ENCODE assay signal across 14 cellular contexts in genomic region chr11:130858215-130858614, GRCh38. TPM values are rescaled to one million over a fixed set of nuclear protein-coding genes. Genes with fewer than 3 reads are reported as not detected.
A peak's percentile ranks its signal among the peaks of the same experiment; 100 is the strongest.
DNase-seq lines count a peak whose midpoint lies in the region; ATAC-seq, FAIRE-seq and TF ChIP-seq lines count a peak whose summit lies in the region.
"Had no signal": no experiment of that assay in that cellular context is flagged by ENCODE, and none has a peak within 500 bp of the region (broad histone marks: within the 10 kb centered on the region; RNA-seq: fewer than 3 reads in every experiment).

No MANE protein-coding gene starts in this region.

- H3K4me1 ChIP-seq in A549 (0 out of 3 replicates have a peak, but pooled peaks cover 2% of the 10 kb centered on the region), GM23338 (ENCODE audit: insufficient read depth) (no peaks in the 10 kb centered on the region; the same call in 1 of the 2 replicates), body of pancreas (peaks cover 6% of the 10 kb centered on the region), uterus (no peaks in the 10 kb centered on the region), PC-9 (replicated peaks; ENCODE audit: insufficient read depth) (no peaks in the 10 kb centered on the region)

- H4K20me1 ChIP-seq in GM23338 (replicated peaks; ENCODE audit: insufficient read depth) (no peaks in the 10 kb centered on the region), PC-9 (ENCODE audit: insufficient read depth) (no peaks in the 10 kb centered on the region)

- TF ChIP-seq EP300 in A549 (IDR thresholded peaks at IDR 0.05): no peak

- peaks cover 7% of the 10 kb centered on the region; the same call in 2 of the 3 replicates for H3K9me3 Mint-ChIP-seq in GM23338
- peaks cover 2% of the 10 kb centered on the region for H3K9me3 Mint-ChIP-seq in stimulated activated memory B cell treated with anti-CD40 and anti-IgM and Interleukin-4, amounts not matched to agents 10 μg/mL and 1 μg/mL and 100 μg/mL, for 72 hours

- peaks cover 17% of the 10 kb centered on the region for H3K27me3 Mint-ChIP-seq in GM23338 (ENCODE audit: insufficient read depth, low read depth, poor library complexity)
- no peaks in the 10 kb centered on the region for H3K27me3 Mint-ChIP-seq in stimulated activated memory B cell treated with anti-CD40 and anti-IgM and Interleukin-4, amounts not matched to agents 10 μg/mL and 1 μg/mL and 100 μg/mL, for 72 hours

- no peak for ATAC-seq in A549
- no peak for ATAC-seq in GM23338
- peak; percentile 67 for ATAC-seq in body of pancreas
- ATAC-seq in GM18502 (IDR thresholded peaks at IDR 0.05; ENCODE audit: poor library complexity, unreplicated experiment): no peak
- no peak for ATAC-seq in stimulated activated memory B cell treated with anti-CD40 and anti-IgM and Interleukin-4, amounts not matched to agents 10 μg/mL and 1 μg/mL and 100 μg/mL, for 72 hours
- ATAC-seq: T-cell had no signal

- FAIRE-seq in A549 (lab: Jason Lieb, UNC): no peak
- FAIRE-seq: islet of Langerhans had no signal

- no TSS peak for BruUV-seq in PC-9 (replicated peaks; lab: Mats Ljungman, UMichigan)

- TF ChIP-seq POLR2A in A549 (IDR thresholded peaks at IDR 0.05; ENCODE audit: low read length) (no peak), body of pancreas (IDR thresholded peaks at IDR 0.05) (no peak), uterus (IDR thresholded peaks at IDR 0.05) (no peak)

- CTCF ChIA-PET in A549 (lab: Yijun Ruan, JAX) (interaction anchor here (1.0 to 29.8 kb wide), 5 partner anchors 9 to 422 kb away, joined by 3 to 732 read pairs (median 4); partner anchors contain the start of genes ADAMTS15 and ADAMTS8), PC-9 (lab: Charles Lee) (no interaction called here)

- peaks cover 6% of the 10 kb centered on the region; the same call in 2 of the 3 replicates for H3K4me1 Mint-ChIP-seq in GM23338
- H3K4me1 Mint-ChIP-seq in stimulated activated memory B cell treated with anti-CD40 and anti-IgM and Interleukin-4, amounts not matched to agents 10 μg/mL and 1 μg/mL and 100 μg/mL, for 72 hours: peaks cover 33% of the 10 kb centered on the region

- POLR2A ChIA-PET in A549 (lab: Yijun Ruan, JAX): no interaction called here
- POLR2A ChIA-PET in PC-9 (lab: Charles Lee; ENCODE audit: unreplicated experiment): no interaction called here

- H3K36me3 ChIP-seq in GM23338 (ENCODE audit: insufficient read depth) (no peaks in the 10 kb centered on the region), body of pancreas (replicated peaks in 1 of 2; ENCODE audit: insufficient read depth in 1 of 2, low read depth in 2 of 2) (no peaks in the 10 kb centered on the region), uterus (no peaks in the 10 kb centered on the region), PC-9 (ENCODE audit: low read depth) (no peaks in the 10 kb centered on the region)
- H3K36me3 ChIP-seq: Peyer's patch had no signal

- WGBS in A549 (ENCODE audit: missing lambda C conversion rate): 88% methylated on average over 2 of the region's 2 CpGs
- 45 to 69% methylated on average over 2 of the region's 2 CpGs for WGBS in body of pancreas, 2 donors

- H3K9me3 ChIP-seq in A549: no peaks in the 10 kb centered on the region
- H3K9me3 ChIP-seq in body of pancreas: no peaks in the 10 kb centered on the region
- no peaks in the 10 kb centered on the region for H3K9me3 ChIP-seq in uterus
- no peaks in the 10 kb centered on the region for H3K9me3 ChIP-seq in PC-9 (ENCODE audit: insufficient read depth, low read depth)
- H3K9me3 ChIP-seq: Peyer's patch had no signal

- DNase-seq in A549 (ENCODE audit: low read depth in 1 of 2, low spot score in 1 of 2): peak in 1 of 2 experiments; percentile 24
- peak; percentile 14 for DNase-seq in GM23338 (ENCODE audit: low spot score)
- DNase-seq in NCI-H226: peak; percentile 30
- peak; percentile 28 to 74 (median 53) for DNase-seq in body of pancreas
- DNase-seq in uterus: no peak
- DNase-seq in PC-9: no peak
- DNase-seq: activated naive CD4-positive, alpha-beta T cell; MV-4-11; Peyer's patch; T-cell had no signal

- TF ChIP-seq CTCF in A549 (IDR thresholded peaks at IDR 0.05): no peak
- no peak for TF ChIP-seq CTCF in GM23338 (conservative IDR thresholded peaks at IDR 0.05; ENCODE audit: low read depth in 2 of 2)
- no peak for TF ChIP-seq CTCF in body of pancreas (IDR thresholded peaks at IDR 0.05)
- no peak for TF ChIP-seq CTCF in uterus (IDR thresholded peaks at IDR 0.05)
- TF ChIP-seq CTCF in PC-9 (conservative IDR thresholded peaks at IDR 0.05): no peak

- no peaks in the 10 kb centered on the region for H3F3A ChIP-seq in GM23338 (replicated peaks; ENCODE audit: low read depth)
- no peaks in the 10 kb centered on the region for H3F3A ChIP-seq in PC-9 (ENCODE audit: insufficient read depth, low read depth)

- H3K4me3 Mint-ChIP-seq in GM23338: no peak overlapping the region
- H3K4me3 Mint-ChIP-seq in stimulated activated memory B cell treated with anti-CD40 and anti-IgM and Interleukin-4, amounts not matched to agents 10 μg/mL and 1 μg/mL and 100 μg/mL, for 72 hours: no peak overlapping the region
- H3K4me3 Mint-ChIP-seq: T-cell had no signal

- no peak overlapping the region for H3K27ac Mint-ChIP-seq in GM23338
- H3K27ac Mint-ChIP-seq in stimulated activated memory B cell treated with anti-CD40 and anti-IgM and Interleukin-4, amounts not matched to agents 10 μg/mL and 1 μg/mL and 100 μg/mL, for 72 hours: no peak overlapping the region
- H3K27ac Mint-ChIP-seq: T-cell had no signal

- H3K4me2 ChIP-seq in A549 (no peak overlapping the region), GM23338 (no peak overlapping the region), PC-9 (no peak overlapping the region)

- intact Hi-C loops in body of pancreas (cut with DNase I): no loop called here
- intact Hi-C loops in uterus (cut with DNase I; ENCODE audit: low total_unique reads): no loop called here
- intact Hi-C loops in PC-9 (cut with micrococcal nuclease; ENCODE audit: unreplicated experiment): no loop called here

- H3K27me3 ChIP-seq in GM23338 (ENCODE audit: insufficient read depth) (no peaks in the 10 kb centered on the region), body of pancreas (no peaks in the 10 kb centered on the region), uterus (no peaks in the 10 kb centered on the region), PC-9 (ENCODE audit: insufficient read depth, low read depth) (no peaks in the 10 kb centered on the region)
- H3K27me3 ChIP-seq: Peyer's patch had no signal

- H3K9me2 ChIP-seq in GM23338 (ENCODE audit: insufficient read depth) (no peaks in the 10 kb centered on the region; the same call in 1 of the 2 replicates), PC-9 (ENCODE audit: insufficient read depth) (0 out of 2 replicates have a peak, but pooled peaks cover 3% of the 10 kb centered on the region)

- no peak overlapping the region for H3K27ac ChIP-seq in A549
- no peak overlapping the region for H3K27ac ChIP-seq in GM23338 (ENCODE audit: low read depth)
- no peak overlapping the region for H3K27ac ChIP-seq in body of pancreas
- no peak overlapping the region for H3K27ac ChIP-seq in uterus
- no peak overlapping the region for H3K27ac ChIP-seq in PC-9
- H3K27ac ChIP-seq: coronary artery, Peyer's patch had no signal

- H3K4me3 ChIP-seq in A549: no peak overlapping the region
- H3K4me3 ChIP-seq in GM23338: no peak overlapping the region
- no peak overlapping the region for H3K4me3 ChIP-seq in body of pancreas
- H3K4me3 ChIP-seq in uterus: no peak overlapping the region
- no peak overlapping the region for H3K4me3 ChIP-seq in PC-9
- H3K4me3 ChIP-seq: coronary artery, Peyer's patch had no signal

- H3K36me3 Mint-ChIP-seq in GM23338 (ENCODE audit: low read depth): no peaks in the 10 kb centered on the region
- H3K36me3 Mint-ChIP-seq in stimulated activated memory B cell treated with anti-CD40 and anti-IgM and Interleukin-4, amounts not matched to agents 10 μg/mL and 1 μg/mL and 100 μg/mL, for 72 hours: no peaks in the 10 kb centered on the region
- H3K36me3 Mint-ChIP-seq: T-cell had no signal

- no peaks in the 10 kb centered on the region for H3K79me2 ChIP-seq in GM23338 (replicated peaks; ENCODE audit: insufficient read depth)
- no peaks in the 10 kb centered on the region for H3K79me2 ChIP-seq in PC-9 (ENCODE audit: low read depth)

- H2AFZ ChIP-seq in GM23338 (peak overlapping the region; percentile 34), PC-9 (no peak overlapping the region)

- no peak for TF ChIP-seq RAD21 in A549 (conservative IDR thresholded peaks at IDR 0.05 in 1 of 2, IDR thresholded peaks at IDR 0.05 in 1 of 2)

TF ChIP-seq in A549, 52 proteins besides CTCF, POLR2A, EP300 and RAD21 (continues in another document):
- TF ChIP-seq BCL3 (IDR thresholded peaks at IDR 0.05): no peak

TF ChIP-seq in GM23338, 12 proteins besides CTCF, POLR2A, EP300 and RAD21 (continues in another document):
- TF ChIP-seq CREB1 (CRISPR knock-in tag; IDR thresholded peaks at IDR 0.05; ENCODE audit: low read depth) (no peak), JUNB (IDR thresholded peaks at IDR 0.05; ENCODE audit: unreplicated experiment) (no peak), NANOG (IDR thresholded peaks at IDR 0.05; ENCODE audit: borderline replicate concordance) (no peak), ETS1 (IDR thresholded peaks at IDR 0.05) (no peak)

RNA-seq across cellular contexts. Expression of gene SNX19, which starts 58.1 kb away (rescaled TPM):
- polyA plus RNA-seq in A549 (2011; rRNA removed): 26.7 and 34.4 TPM in 2 replicates
- polyA plus RNA-seq in A549 (2012; cell fraction: cytosol; rRNA removed): 8.2 and 11.8 TPM in 2 replicates
- polyA plus RNA-seq in A549 (2012; cell fraction: nucleus; rRNA removed): 15.2 and 25.0 TPM in 2 replicates
- 13.4 to 16.4 TPM (median 14.9 TPM) in 3 replicates for polyA plus RNA-seq in A549 (2017; fragmentation: RNase III; extraction: RNeasy Plus Mini Kit Qiagen cat#74134 plus additional on column Dnase treatment)
- polyA minus RNA-seq in A549 (2011; rRNA and poly(A)+ RNA removed): 107 and 109 TPM in 2 replicates
- 29.0 and 30.0 TPM in 2 replicates for total RNA-seq in GM23338 (2014; rRNA removed; shearing (Covaris generic))
- 5.2 and 6.6 TPM in 2 replicates for polyA plus RNA-seq in GM23338 (2016; fragmentation: Nextera tagmentation; extraction: Ambion mirVana)
- 100 to 1,000 TPM in 1 of 2 donors, 10 to 100 TPM in 1; 58.4 to 245 TPM for total RNA-seq in body of pancreas
- total RNA-seq in uterus: 100 to 1,000 TPM in 1 of 4 donors, 10 to 100 TPM in 3; 24.4 to 226 (median 82.3) TPM
- 43.5 and 45.6 TPM in 2 replicates for total RNA-seq in PC-9 (2021)

Comparison
In these comparisons a context has a peak if more than half of its experiments do, and no peak if none do; other contexts are left out.
1. DNase-seq: peak in GM23338 (single experiment), NCI-H226 (single experiment) and body of pancreas (4 of 4); none in uterus (0 of 2) and PC-9 (0 of 2).